Comparison of ENCODE assay signal across 8 cellular contexts in the genomic region with DNA sequence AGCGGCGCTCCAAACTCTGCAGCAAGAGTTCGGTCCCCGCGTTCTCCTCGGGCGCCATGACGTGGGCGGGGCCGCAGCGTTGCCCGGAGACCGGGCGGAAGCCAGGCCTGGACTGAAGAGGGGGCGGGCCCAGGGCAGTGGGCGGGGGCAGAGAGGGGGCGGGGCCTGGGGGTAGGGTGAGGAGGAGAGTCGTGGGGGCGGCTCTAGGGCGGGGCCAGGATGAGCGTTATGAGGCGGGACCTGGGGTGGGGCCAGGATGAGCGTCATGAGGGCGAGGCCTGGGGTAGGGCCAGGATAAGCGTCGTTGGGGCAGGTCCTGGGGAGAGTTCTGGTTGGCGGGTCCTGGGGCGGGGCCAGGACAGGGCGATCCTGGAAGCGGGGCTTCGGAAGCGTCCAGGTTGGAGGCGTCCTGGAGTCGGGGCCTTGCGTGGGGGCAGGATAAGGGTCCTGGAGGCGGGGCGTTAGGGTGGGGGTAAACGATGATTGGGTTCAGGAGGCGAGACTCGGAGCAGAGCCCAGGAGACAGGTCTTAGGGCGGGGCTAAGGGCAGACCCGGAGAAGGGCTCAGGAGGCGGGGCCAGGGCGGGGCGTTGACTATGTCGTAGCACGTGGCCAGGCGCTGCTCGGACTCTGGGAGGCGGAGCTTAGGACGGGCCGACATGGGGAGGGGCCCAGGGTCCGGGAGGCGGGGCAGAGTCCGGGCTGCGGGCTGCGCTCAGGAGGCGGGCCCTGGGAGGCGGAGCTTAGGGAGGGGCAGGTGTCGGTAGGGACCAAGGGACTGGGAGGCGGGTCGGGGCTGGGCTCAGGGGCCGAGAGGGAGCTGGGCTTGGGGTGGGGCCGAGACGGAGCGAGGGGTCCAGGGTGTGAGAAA.
DNase-seq lines count a peak whose midpoint lies in the region; ATAC-seq lines count a peak whose summit lies in the region.

No MANE protein-coding gene starts in this region.

- DNase-seq in COLO829 (ENCODE audit: low spot score), result peak; percentile 89
- peak; percentile 94 for DNase-seq in Jurkat, Clone E6-1 (ENCODE audit: low read depth, low spot score)
- peak; percentile 99 for DNase-seq in OCI-M1 (lab: John Stamatoyannopoulos, UW)
- peak; percentile 99 for DNase-seq in activated T-cell treated with anti-CD3 and anti-CD28 coated beads for 4 hours
- DNase-seq in epidermal melanocyte (ENCODE audit: insufficient read length, low spot score), result peak; percentile 76
- peak; percentile 97 for DNase-seq in midbrain (lab: John Stamatoyannopoulos, UW)
- DNase-seq in stimulated activated CD8-positive, alpha-beta memory T cell treated with anti-CD3 and anti-CD28 coated beads, Interleukin-15, amount 100 ng/mL, for 24 hours (ENCODE audit: low read depth), result peak; percentile 90

- ATAC-seq in GM21526 (IDR thresholded peaks at IDR 0.05; ENCODE audit: low FRiP score, unreplicated experiment), result peak; percentile 74

- H3K4me3 ChIP-seq in Jurkat, Clone E6-1 (ENCODE audit: low read length), result peak overlapping the region; percentile 73

Comparison
In these comparisons a context has a peak if more than half of its experiments do, and no peak if none do; other contexts are left out.
1. Peak in every context shown above with its lines: DNase-seq, ATAC-seq and H3K4me3 ChIP-seq.